In genomic region chr3:36859494-36859893, GRCh38 we compare ENCODE assay signal across 23 cellular contexts.
"Had no signal": no experiment of that assay in that cellular context is flagged by ENCODE, and none has a peak within 500 bp of the region (broad histone marks: within the 10 kb centered on the region; RNA-seq: fewer than 3 reads in every experiment).

No MANE protein-coding gene starts in this region.

- H3K36me3 ChIP-seq: brain microvascular endothelial cell had no signal

- DNase-seq: activated CD4-positive, alpha-beta memory T cell treated with anti-CD3 and anti-CD28 coated beads, Interleukin-2, amount 10 ng/mL, durations not matched to agents 7 days and 5 days; activated CD4-positive, alpha-beta T cell treated with anti-CD3 and anti-CD28 coated beads for 1 hour; activated CD4-positive, alpha-beta T cell treated with anti-CD3 and anti-CD28 coated beads for 4 hours; activated CD4-positive, alpha-beta T cell treated with anti-CD3 and anti-CD28 coated beads, Interleukin-2, amount 10 ng/mL, durations not matched to agents 7 days and 5 days; activated CD4-positive, alpha-beta T cell treated with anti-CD3 and anti-CD28 coated beads, Interleukin-2, amount 50 U/mL, for 4 hours; activated effector memory CD4-positive, alpha-beta T cell treated with anti-CD3 and anti-CD28 coated beads, Interleukin-2, amount 50 U/mL, for 16 hours; activated naive CD4-positive, alpha-beta T cell treated with anti-CD3 and anti-CD28 coated beads for 36 hours; activated T-cell treated with anti-CD3 and anti-CD28 coated beads, Interleukin-2, amount 50 U/mL, for 1 hour; activated T-cell treated with anti-CD3 and anti-CD28 coated beads, Interleukin-2, amount 50 U/mL, for 48 hours; amniotic stem cell; brain microvascular endothelial cell; central memory CD4-positive, alpha-beta T cell; cerebellar nuclear complex; colonic mucosa; effector CD8-positive, alpha-beta T cell; esophagus squamous epithelium; foreskin melanocyte; T-helper 2 cell had no signal

- H3K27ac Mint-ChIP-seq: activated CD4-positive, alpha-beta memory T cell treated with anti-CD3 and anti-CD28 coated beads, Interleukin-2, amount 10 ng/mL, durations not matched to agents 7 days and 5 days; activated CD4-positive, alpha-beta T cell treated with anti-CD3 and anti-CD28 coated beads, Interleukin-2, amount 10 ng/mL, durations not matched to agents 7 days and 5 days; activated naive CD4-positive, alpha-beta T cell treated with anti-CD3 and anti-CD28 coated beads for 36 hours; activated naive CD8-positive, alpha-beta T cell; activated T-helper 1 cell treated with anti-CD3 and anti-CD28 coated beads, Interleukin-12 subunit alpha, Interleukin-12 subunit beta, Interleukin-2, Interleukin-4 antibody, amounts not matched to agents 30 ng/mL and 10 ng/mL and 1 ng/mL, durations not matched to agents 14 hours and 24 hours and 36 hours; activated T-helper 2 cell treated with anti-CD3 and anti-CD28 coated beads, Interferon-gamma antibody, Interleukin-2, Interleukin-4, amounts not matched to agents 10 μg/mL and 5 μg/mL and 100 μg/mL, durations not matched to agents 14 hours and 24 hours and 36 hours had no signal

- H3K27ac ChIP-seq: brain microvascular endothelial cell, colonic mucosa, epithelial cell of prostate, esophagus squamous epithelium, gastroesophageal sphincter had no signal

- H3K27me3 Mint-ChIP-seq: activated CD4-positive, alpha-beta memory T cell treated with anti-CD3 and anti-CD28 coated beads, Interleukin-2, amount 10 ng/mL, durations not matched to agents 7 days and 5 days; activated CD4-positive, alpha-beta T cell treated with anti-CD3 and anti-CD28 coated beads, Interleukin-2, amount 10 ng/mL, durations not matched to agents 7 days and 5 days; activated naive CD8-positive, alpha-beta T cell had no signal

- H3K27me3 ChIP-seq: brain microvascular endothelial cell, colonic mucosa, esophagus squamous epithelium, gastroesophageal sphincter had no signal

- H3K4me3 Mint-ChIP-seq: activated CD4-positive, alpha-beta memory T cell treated with anti-CD3 and anti-CD28 coated beads, Interleukin-2, amount 10 ng/mL, durations not matched to agents 7 days and 5 days; activated CD4-positive, alpha-beta T cell treated with anti-CD3 and anti-CD28 coated beads, Interleukin-2, amount 10 ng/mL, durations not matched to agents 7 days and 5 days; activated naive CD4-positive, alpha-beta T cell treated with anti-CD3 and anti-CD28 coated beads for 36 hours; activated naive CD8-positive, alpha-beta T cell; activated T-helper 1 cell treated with anti-CD3 and anti-CD28 coated beads, Interleukin-12 subunit alpha, Interleukin-12 subunit beta, Interleukin-2, Interleukin-4 antibody, amounts not matched to agents 30 ng/mL and 10 ng/mL and 1 ng/mL, durations not matched to agents 14 hours and 24 hours and 36 hours had no signal

- H3K9me3 Mint-ChIP-seq: activated CD4-positive, alpha-beta memory T cell treated with anti-CD3 and anti-CD28 coated beads, Interleukin-2, amount 10 ng/mL, durations not matched to agents 7 days and 5 days; activated naive CD4-positive, alpha-beta T cell treated with anti-CD3 and anti-CD28 coated beads for 36 hours; activated T-helper 1 cell treated with anti-CD3 and anti-CD28 coated beads, Interleukin-12 subunit alpha, Interleukin-12 subunit beta, Interleukin-2, Interleukin-4 antibody, amounts not matched to agents 30 ng/mL and 10 ng/mL and 1 ng/mL, durations not matched to agents 14 hours and 24 hours and 36 hours; activated T-helper 2 cell treated with anti-CD3 and anti-CD28 coated beads, Interferon-gamma antibody, Interleukin-2, Interleukin-4, amounts not matched to agents 10 μg/mL and 5 μg/mL and 100 μg/mL, durations not matched to agents 14 hours and 24 hours and 36 hours had no signal

- ATAC-seq: gastroesophageal sphincter had no signal

- H3K4me1 ChIP-seq: colonic mucosa, esophagus squamous epithelium, gastroesophageal sphincter had no signal

- H3K4me3 ChIP-seq: colonic mucosa, esophagus squamous epithelium, gastroesophageal sphincter had no signal
